Comparison of ENCODE assay signal across 21 cellular contexts in genomic region chr6:31782126-31782941, GRCh38. TPM values are rescaled to one million over a fixed set of nuclear protein-coding genes. Genes with fewer than 3 reads are reported as not detected.
"Had no signal": no experiment of that assay in that cellular context is flagged by ENCODE, and none has a peak within 500 bp of the region (broad histone marks: within the 10 kb centered on the region; RNA-seq: fewer than 3 reads in every experiment).

No MANE protein-coding gene starts in this region.

- H3K4me3 Mint-ChIP-seq: activated CD4-positive, alpha-beta memory T cell treated with anti-CD3 and anti-CD28 coated beads for 36 hours; activated CD4-positive, alpha-beta T cell treated with anti-CD3 and anti-CD28 coated beads for 36 hours; activated naive CD8-positive, alpha-beta T cell treated with anti-CD3 and anti-CD28 coated beads for 36 hours; activated T-helper 1 cell treated with anti-CD3 and anti-CD28 coated beads, Interleukin-12 subunit alpha, Interleukin-12 subunit beta, Interleukin-2, Interleukin-4 antibody, amounts not matched to agents 30 ng/mL and 10 ng/mL and 1 ng/mL, durations not matched to agents 14 hours and 24 hours and 36 hours; effector memory CD8-positive, alpha-beta T cell; mesothelial cell of epicardium; natural killer cell treated with Interleukin-12 subunit alpha and Interleukin-12 subunit beta and Interleukin-15 and Interleukin-18, amount 100 ng/mL, for 72 hours had no signal

- ATAC-seq: activated CD4-positive, alpha-beta T cell treated with anti-CD3 and anti-CD28 coated beads for 36 hours; effector memory CD8-positive, alpha-beta T cell; natural killer cell treated with Interleukin-12 subunit alpha and Interleukin-12 subunit beta and Interleukin-15 and Interleukin-18, amount 100 ng/mL, for 72 hours had no signal

- DNase-seq: activated CD4-positive, alpha-beta memory T cell treated with anti-CD3 and anti-CD28 coated beads for 36 hours; activated CD4-positive, alpha-beta T cell treated with anti-CD3 and anti-CD28 coated beads for 36 hours; activated gamma-delta T cell treated with Interleukin-2 at 50 U/mL for 16 hours; activated naive CD8-positive, alpha-beta T cell treated with anti-CD3 and anti-CD28 coated beads for 36 hours; activated T-cell treated with anti-CD3 and anti-CD28 coated beads for 4 hours; amniotic stem cell; effector memory CD8-positive, alpha-beta T cell; foreskin fibroblast; hippocampal formation; nucleus accumbens; stimulated activated CD4-positive, alpha-beta T cell treated with anti-CD3 and anti-CD28 coated beads, Interleukin-2, amount 100 ng/mL, for 24 hours; stomach; T-helper 2 cell; trophoblast cell had no signal

- H3K27me3 Mint-ChIP-seq: activated CD4-positive, alpha-beta memory T cell treated with anti-CD3 and anti-CD28 coated beads for 36 hours; activated CD4-positive, alpha-beta T cell treated with anti-CD3 and anti-CD28 coated beads for 36 hours; activated naive CD8-positive, alpha-beta T cell treated with anti-CD3 and anti-CD28 coated beads for 36 hours; effector memory CD8-positive, alpha-beta T cell; natural killer cell treated with Interleukin-12 subunit alpha and Interleukin-12 subunit beta and Interleukin-15 and Interleukin-18, amount 100 ng/mL, for 72 hours had no signal

- H3K27me3 ChIP-seq: stomach had no signal

- H3K9me3 ChIP-seq: stomach had no signal

- H3K27ac Mint-ChIP-seq: activated CD4-positive, alpha-beta memory T cell treated with anti-CD3 and anti-CD28 coated beads for 36 hours; activated CD4-positive, alpha-beta T cell treated with anti-CD3 and anti-CD28 coated beads for 36 hours; activated naive CD8-positive, alpha-beta T cell treated with anti-CD3 and anti-CD28 coated beads for 36 hours; activated T-helper 1 cell treated with anti-CD3 and anti-CD28 coated beads, Interleukin-12 subunit alpha, Interleukin-12 subunit beta, Interleukin-2, Interleukin-4 antibody, amounts not matched to agents 30 ng/mL and 10 ng/mL and 1 ng/mL, durations not matched to agents 14 hours and 24 hours and 36 hours; mesothelial cell of epicardium; natural killer cell treated with Interleukin-12 subunit alpha and Interleukin-12 subunit beta and Interleukin-15 and Interleukin-18, amount 100 ng/mL, for 72 hours had no signal

- H3K27ac ChIP-seq: stomach had no signal

- H3K4me1 Mint-ChIP-seq: mesothelial cell of epicardium had no signal

- H3K36me3 Mint-ChIP-seq: natural killer cell treated with Interleukin-12 subunit alpha and Interleukin-12 subunit beta and Interleukin-15 and Interleukin-18, amount 100 ng/mL, for 72 hours had no signal

- H3K9me3 Mint-ChIP-seq: activated CD4-positive, alpha-beta memory T cell treated with anti-CD3 and anti-CD28 coated beads for 36 hours; activated naive CD8-positive, alpha-beta T cell treated with anti-CD3 and anti-CD28 coated beads for 36 hours; activated T-helper 1 cell treated with anti-CD3 and anti-CD28 coated beads, Interleukin-12 subunit alpha, Interleukin-12 subunit beta, Interleukin-2, Interleukin-4 antibody, amounts not matched to agents 30 ng/mL and 10 ng/mL and 1 ng/mL, durations not matched to agents 14 hours and 24 hours and 36 hours; effector memory CD8-positive, alpha-beta T cell; mesothelial cell of epicardium; natural killer cell treated with Interleukin-12 subunit alpha and Interleukin-12 subunit beta and Interleukin-15 and Interleukin-18, amount 100 ng/mL, for 72 hours had no signal

- H3K4me3 ChIP-seq: lung, stomach had no signal

- FAIRE-seq: islet of Langerhans, TTC549 had no signal

RNA-seq across cellular contexts. Expression of gene SAPCD1, which starts 19.9 kb away (rescaled TPM):
- total RNA-seq: posterior vena cava had no signal
